1 cellular context compared by ENCODE assay signal in genomic region chr7:47991741-47992311, GRCh38.
TF ChIP-seq lines count a peak whose summit lies in the region.

No MANE protein-coding gene starts in this region.

TF ChIP-seq in HepG2, 621 proteins besides CTCF, POLR2A, EP300 and RAD21 (continues in another document):
- TF ChIP-seq FOSL2 (CRISPR knock-in tag; IDR thresholded peaks at IDR 0.05) (0 out of 2 replicates have a peak, but pooled peaks have one; percentile 16), ZSCAN29 (CRISPR knock-in tag; conservative IDR thresholded peaks at IDR 0.05) (no peak), ZNF414 (CRISPR knock-in tag; IDR thresholded peaks at IDR 0.05) (0 out of 2 replicates have a peak, but pooled peaks have one; percentile 49), ZNF567 (CRISPR knock-in tag; IDR thresholded peaks at IDR 0.05; ENCODE audit: borderline replicate concordance) (no peak), ARID4A (CRISPR knock-in tag; IDR thresholded peaks at IDR 0.05; ENCODE audit: borderline replicate concordance) (peak; percentile 54; the same call in 1 of the 2 replicates), POGZ (CRISPR knock-in tag; IDR thresholded peaks at IDR 0.05) (peak; percentile 62; the same call in 1 of the 2 replicates), HNF1B (CRISPR knock-in tag; IDR thresholded peaks at IDR 0.05) (peak; percentile 60; the same call in 1 of the 2 replicates), MED1 (CRISPR knock-in tag; IDR thresholded peaks at IDR 0.05) (peak; percentile 20; the same call in 1 of the 2 replicates), TEAD3 (CRISPR knock-in tag; optimal IDR thresholded peaks at IDR 0.05; ENCODE audit: borderline replicate concordance) (peak; percentile 6), PHF8 (CRISPR knock-in tag; IDR thresholded peaks at IDR 0.05) (peak; percentile 39; the same call in 1 of the 2 replicates), ZNF720 (CRISPR knock-in tag; IDR thresholded peaks at IDR 0.05) (no peak), ZBTB40 (IDR thresholded peaks at IDR 0.05) (no peak), ZBTB40 (CRISPR knock-in tag; IDR thresholded peaks at IDR 0.05) (peak; percentile 49; the same call in 1 of the 2 replicates), MYNN (CRISPR knock-in tag; IDR thresholded peaks at IDR 0.05; ENCODE audit: low read depth) (0 out of 2 replicates have a peak, but pooled peaks have one; percentile 70), STAG1 (CRISPR knock-in tag; IDR thresholded peaks at IDR 0.05) (peak; percentile 70), YY1 (IDR thresholded peaks at IDR 0.05; ENCODE audit: insufficient read depth, insufficient replicate concordance, low read depth, low read length) (peak; percentile 69), ZNF556 (CRISPR knock-in tag; IDR thresholded peaks at IDR 0.05; ENCODE audit: borderline replicate concordance) (0 out of 2 replicates have a peak, but pooled peaks have one; percentile 62), FOXK1 (CRISPR knock-in tag; IDR thresholded peaks at IDR 0.05; ENCODE audit: borderline replicate concordance, low read depth) (peak; percentile 39; the same call in 1 of the 2 replicates), GATAD2A (CRISPR knock-in tag; IDR thresholded peaks at IDR 0.05) (0 out of 2 replicates have a peak, but pooled peaks have one; percentile 36), MEF2D (CRISPR knock-in tag; IDR thresholded peaks at IDR 0.05) (peak; percentile 67; the same call in 1 of the 2 replicates), HNRNPL (IDR thresholded peaks at IDR 0.05; ENCODE audit: low read depth, low read length) (0 out of 2 replicates have a peak, but pooled peaks have one; percentile 45), RCOR2 (CRISPR knock-in tag; IDR thresholded peaks at IDR 0.05) (no peak), ZBTB7B (CRISPR knock-in tag; IDR thresholded peaks at IDR 0.05) (peak; percentile 46; the same call in 1 of the 2 replicates), ZNF75D (CRISPR knock-in tag; IDR thresholded peaks at IDR 0.05; ENCODE audit: borderline replicate concordance) (no peak), ZMYM2 (CRISPR knock-in tag; IDR thresholded peaks at IDR 0.05) (peak; percentile 67; the same call in 1 of the 2 replicates), HES4 (CRISPR knock-in tag; IDR thresholded peaks at IDR 0.05; ENCODE audit: borderline replicate concordance) (peak; percentile 49; the same call in 1 of the 2 replicates), ZNF292 (CRISPR knock-in tag; IDR thresholded peaks at IDR 0.05; ENCODE audit: borderline replicate concordance, low read depth) (peak; percentile 89), ARNTL (CRISPR knock-in tag; IDR thresholded peaks at IDR 0.05) (peak; percentile 35; the same call in 1 of the 2 replicates), FOXO4 (CRISPR knock-in tag; conservative IDR thresholded peaks at IDR 0.05) (0 out of 2 replicates have a peak, but pooled peaks have one; percentile 33), FOXO1 (CRISPR knock-in tag; IDR thresholded peaks at IDR 0.05) (0 out of 2 replicates have a peak, but pooled peaks have one; percentile 9), ZNF605 (CRISPR knock-in tag; IDR thresholded peaks at IDR 0.05) (0 out of 2 replicates have a peak, but pooled peaks have one; percentile 38), XRCC5 (optimal IDR thresholded peaks at IDR 0.05; ENCODE audit: low read length) (peak; percentile 57), ZSCAN30 (CRISPR knock-in tag; IDR thresholded peaks at IDR 0.05) (no peak), ARID5B (CRISPR knock-in tag; IDR thresholded peaks at IDR 0.05) (peak; percentile 51; the same call in 1 of the 2 replicates), HIVEP1 (CRISPR knock-in tag; IDR thresholded peaks at IDR 0.05) (0 out of 2 replicates have a peak, but pooled peaks have one; percentile 28), NR2F1 (CRISPR knock-in tag; IDR thresholded peaks at IDR 0.05) (peak in 1 of 2 experiments; percentile 44; a peak in 1 of 4 replicates), PITX1 (CRISPR knock-in tag; IDR thresholded peaks at IDR 0.05) (no peak)
